ENCODE assay signal across 3 cellular contexts in the genomic region with DNA sequence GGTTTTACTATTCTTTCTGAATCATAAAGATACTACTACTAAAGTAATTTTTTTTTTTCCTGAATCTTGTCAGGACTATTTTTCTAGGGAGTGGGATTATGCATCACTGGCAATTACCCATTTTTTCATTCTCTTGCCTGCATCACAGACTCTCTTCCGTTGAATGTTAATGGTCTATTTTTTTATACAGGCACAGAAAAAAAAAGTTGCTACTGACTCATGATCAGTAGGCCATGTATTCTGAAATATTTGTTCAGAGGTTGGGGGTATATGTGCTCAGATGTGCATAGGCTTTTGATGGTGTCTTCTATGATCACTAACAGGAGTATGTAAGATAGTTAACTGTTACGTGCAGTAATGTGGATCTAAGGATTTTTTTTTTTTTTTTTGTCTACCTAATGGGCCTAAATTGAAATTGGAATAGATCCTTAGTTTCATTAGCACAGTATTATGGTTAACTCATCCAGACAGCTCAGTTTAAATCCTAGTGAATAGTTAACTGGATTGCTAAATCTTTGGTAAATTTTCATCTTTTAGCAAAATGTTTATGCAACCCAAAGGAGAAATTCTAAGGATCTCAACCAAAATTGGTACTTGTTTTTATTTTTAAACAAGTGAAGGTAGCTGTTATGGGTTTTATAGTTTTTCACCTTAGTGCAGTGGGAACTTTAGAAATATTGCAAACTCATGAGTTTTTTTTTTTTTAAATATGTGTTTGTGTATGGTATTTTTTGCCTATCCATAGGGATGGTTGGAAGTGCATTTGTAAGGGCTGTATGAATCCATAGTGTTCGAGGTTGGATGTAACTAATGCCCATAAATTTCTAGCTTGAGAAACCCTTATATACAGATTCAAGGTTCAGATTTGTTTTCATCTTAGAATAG.
TF ChIP-seq lines count a peak whose summit lies in the region.

No MANE protein-coding gene starts in this region.

TF ChIP-seq in A549, 52 proteins besides CTCF, POLR2A, EP300 and RAD21:
- no peak for TF ChIP-seq RFX5 (IDR thresholded peaks at IDR 0.05)
- TF ChIP-seq MAFK (IDR thresholded peaks at IDR 0.05; ENCODE audit: partially characterized antibody), result peak; percentile 45

TF ChIP-seq in IMR-90, 13 proteins besides CTCF, POLR2A, EP300 and RAD21:
- TF ChIP-seq MAFK (IDR thresholded peaks at IDR 0.05; ENCODE audit: low read depth, low read length), result peak; percentile 32; the same call in 1 of the 2 replicates
- TF ChIP-seq RCOR1 (IDR thresholded peaks at IDR 0.05; ENCODE audit: insufficient replicate concordance, low read length), result no peak

TF ChIP-seq in liver, 16 proteins besides CTCF, POLR2A, EP300 and RAD21:
- TF ChIP-seq, protein P1, sequence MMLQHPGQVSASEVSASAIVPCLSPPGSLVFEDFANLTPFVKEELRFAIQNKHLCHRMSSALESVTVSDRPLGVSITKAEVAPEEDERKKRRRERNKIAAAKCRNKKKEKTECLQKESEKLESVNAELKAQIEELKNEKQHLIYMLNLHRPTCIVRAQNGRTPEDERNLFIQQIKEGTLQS (IDR thresholded peaks at IDR 0.05), result no peak
- TF ChIP-seq HNF4G (IDR thresholded peaks at IDR 0.05) (no peak), JUND (IDR thresholded peaks at IDR 0.05) (no peak), TAF1 (conservative IDR thresholded peaks at IDR 0.05) (no peak), EGR1 (IDR thresholded peaks at IDR 0.05; ENCODE audit: low read depth in 2 of 2) (no peak), FOXA2 (IDR thresholded peaks at IDR 0.05) (no peak), RXRA (IDR thresholded peaks at IDR 0.05) (no peak), ZBTB33 (IDR thresholded peaks at IDR 0.05) (no peak), NR2F2 (IDR thresholded peaks at IDR 0.05) (no peak), HNF4A (conservative IDR thresholded peaks at IDR 0.05) (no peak), SP1 (IDR thresholded peaks at IDR 0.05) (no peak), YY1 (IDR thresholded peaks at IDR 0.05) (no peak), REST (IDR thresholded peaks at IDR 0.05) (no peak)
